In the genomic region with DNA sequence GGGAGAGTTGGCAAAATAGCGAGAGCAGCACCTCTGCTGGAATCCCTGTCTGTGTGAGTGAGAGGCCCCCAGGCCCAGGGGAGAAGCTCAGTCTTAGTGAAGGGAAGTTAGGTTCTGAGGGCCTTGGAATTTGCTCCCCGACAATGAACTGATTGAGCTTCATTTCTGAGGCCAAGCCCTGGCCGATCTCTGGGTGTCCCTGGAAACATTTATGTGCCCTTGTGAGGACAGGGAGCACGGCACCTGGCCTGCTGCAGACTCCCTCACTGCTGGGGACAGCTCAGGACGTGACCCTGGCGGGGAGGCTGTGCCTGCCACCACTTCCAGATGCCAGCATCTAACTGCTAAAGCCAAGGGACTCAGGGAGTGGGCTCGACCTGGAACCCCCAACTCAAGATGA, we compare ENCODE assay signal across 36 cellular contexts. TPM values are rescaled to one million over a fixed set of nuclear protein-coding genes. Genes with fewer than 3 reads are reported as not detected.
"Had no signal": no experiment of that assay in that cellular context is flagged by ENCODE, and none has a peak within 500 bp of the region (broad histone marks: within the 10 kb centered on the region; RNA-seq: fewer than 3 reads in every experiment).

No MANE protein-coding gene starts in this region.

- FAIRE-seq: astrocyte, TTC549 had no signal

- H3K4me3 ChIP-seq: adrenal gland, body of pancreas, breast epithelium had no signal

- H3K27me3 ChIP-seq: adrenal gland, body of pancreas, brain microvascular endothelial cell, breast epithelium had no signal

- H3K4me1 ChIP-seq: adrenal gland, body of pancreas, breast epithelium had no signal

- DNase-seq: activated CD4-positive, alpha-beta memory T cell treated with anti-CD3 and anti-CD28 coated beads, Interleukin-2, amount 10 ng/mL, durations not matched to agents 7 days and 5 days; activated CD4-positive, alpha-beta T cell treated with anti-CD3 and anti-CD28 coated beads for 1 hour; activated CD4-positive, alpha-beta T cell treated with anti-CD3 and anti-CD28 coated beads for 36 hours; activated CD4-positive, alpha-beta T cell treated with anti-CD3 and anti-CD28 coated beads for 48 hours; activated CD4-positive, alpha-beta T cell treated with anti-CD3 and anti-CD28 coated beads, Interleukin-2, amount 10 ng/mL, durations not matched to agents 7 days and 5 days; activated CD4-positive, alpha-beta T cell treated with anti-CD3 and anti-CD28 coated beads, Interleukin-2, amount 50 U/mL, for 48 hours; activated CD4-positive, CD25-positive, alpha-beta regulatory T cell; activated CD8-positive, alpha-beta memory T cell treated with anti-CD3 and anti-CD28 coated beads for 24 hours; activated CD8-positive, alpha-beta memory T cell treated with anti-CD3 and anti-CD28 coated beads, Interleukin-2, amount 10 ng/mL, durations not matched to agents 7 days and 5 days; activated CD8-positive, alpha-beta memory T cell treated with anti-CD3 and anti-CD28 coated beads, Interleukin-2, amount 50 U/mL, for 48 hours; activated CD8-positive, alpha-beta T cell treated with anti-CD3 and anti-CD28 coated beads, Interleukin-2, amount 10 ng/mL, durations not matched to agents 7 days and 5 days; activated effector memory CD4-positive, alpha-beta T cell treated with Interleukin-2 at 50 U/mL for 16 hours; activated gamma-delta T cell; activated naive CD4-positive, alpha-beta T cell; activated naive CD4-positive, alpha-beta T cell treated with anti-CD3 and anti-CD28 coated beads for 36 hours; activated naive CD4-positive, alpha-beta T cell treated with anti-CD3 and anti-CD28 coated beads, Interleukin-2, amount 50 U/mL, for 16 hours; activated naive CD8-positive, alpha-beta T cell treated with anti-CD3 and anti-CD28 coated beads for 36 hours; activated T-cell treated with anti-CD3 and anti-CD28 coated beads, Interleukin-2, amount 50 U/mL, for 24 hours; activated T-cell treated with anti-CD3 and anti-CD28 coated beads, Interleukin-2, amount 50 U/mL, for 48 hours; adrenal gland; amniotic stem cell; aorta; body of pancreas; brain microvascular endothelial cell; central memory CD4-positive, alpha-beta T cell; SW 1271; T-helper 2 cell; T-helper 9 cell had no signal

- H3K36me3 ChIP-seq: adrenal gland, brain microvascular endothelial cell, breast epithelium had no signal

- H3K36me3 Mint-ChIP-seq: activated naive CD4-positive, alpha-beta T cell treated with anti-CD3 and anti-CD28 coated beads, Interleukin-2, amount 50 U/mL, for 72 hours; activated naive CD8-positive, alpha-beta T cell treated with anti-CD3 and anti-CD28 coated beads for 36 hours had no signal

- H3K27ac ChIP-seq: adrenal gland, body of pancreas, brain microvascular endothelial cell, breast epithelium, VCaP had no signal

- H3K27ac Mint-ChIP-seq: activated CD4-positive, alpha-beta memory T cell treated with anti-CD3 and anti-CD28 coated beads, Interleukin-2, amount 10 ng/mL, durations not matched to agents 7 days and 5 days; activated CD4-positive, alpha-beta T cell treated with anti-CD3 and anti-CD28 coated beads for 36 hours; activated CD4-positive, alpha-beta T cell treated with anti-CD3 and anti-CD28 coated beads, Interleukin-2, amount 10 ng/mL, durations not matched to agents 7 days and 5 days; activated CD8-positive, alpha-beta T cell treated with anti-CD3 and anti-CD28 coated beads, Interleukin-2, amount 10 ng/mL, durations not matched to agents 7 days and 5 days; activated naive CD4-positive, alpha-beta T cell treated with anti-CD3 and anti-CD28 coated beads for 36 hours; activated naive CD4-positive, alpha-beta T cell treated with anti-CD3 and anti-CD28 coated beads, Interleukin-2, amount 50 U/mL, for 72 hours; activated naive CD8-positive, alpha-beta T cell treated with anti-CD3 and anti-CD28 coated beads for 36 hours; activated T-helper 2 cell treated with anti-CD3 and anti-CD28 coated beads, Interferon-gamma antibody, Interleukin-2, Interleukin-4, amounts not matched to agents 10 μg/mL and 5 μg/mL and 100 μg/mL, durations not matched to agents 14 hours and 24 hours and 36 hours; T-helper 2 cell treated with Interferon-gamma antibody and Interleukin-4, amounts not matched to agents 5 μg/mL and 100 μg/mL, for 36 hours had no signal

- H3K4me3 Mint-ChIP-seq: activated CD4-positive, alpha-beta memory T cell treated with anti-CD3 and anti-CD28 coated beads, Interleukin-2, amount 10 ng/mL, durations not matched to agents 7 days and 5 days; activated CD4-positive, alpha-beta T cell treated with anti-CD3 and anti-CD28 coated beads for 36 hours; activated CD4-positive, alpha-beta T cell treated with anti-CD3 and anti-CD28 coated beads, Interleukin-2, amount 10 ng/mL, durations not matched to agents 7 days and 5 days; activated CD8-positive, alpha-beta memory T cell treated with anti-CD3 and anti-CD28 coated beads, Interleukin-2, amount 10 ng/mL, durations not matched to agents 7 days and 5 days; activated CD8-positive, alpha-beta T cell treated with anti-CD3 and anti-CD28 coated beads, Interleukin-2, amount 10 ng/mL, durations not matched to agents 7 days and 5 days; activated naive CD4-positive, alpha-beta T cell treated with anti-CD3 and anti-CD28 coated beads for 36 hours; activated naive CD8-positive, alpha-beta T cell treated with anti-CD3 and anti-CD28 coated beads for 36 hours; activated T-cell treated with anti-CD3 and anti-CD28 coated beads, Interleukin-2, amount 50 U/mL, for 24 hours; T-helper 2 cell treated with Interferon-gamma antibody and Interleukin-4, amounts not matched to agents 5 μg/mL and 100 μg/mL, for 36 hours had no signal

- H3K9me3 Mint-ChIP-seq: activated CD4-positive, alpha-beta memory T cell treated with anti-CD3 and anti-CD28 coated beads, Interleukin-2, amount 10 ng/mL, durations not matched to agents 7 days and 5 days; activated CD4-positive, alpha-beta T cell treated with anti-CD3 and anti-CD28 coated beads, Interleukin-2, amount 10 ng/mL, durations not matched to agents 7 days and 5 days; activated naive CD4-positive, alpha-beta T cell treated with anti-CD3 and anti-CD28 coated beads for 36 hours; activated naive CD4-positive, alpha-beta T cell treated with anti-CD3 and anti-CD28 coated beads, Interleukin-2, amount 50 U/mL, for 72 hours; activated naive CD8-positive, alpha-beta T cell treated with anti-CD3 and anti-CD28 coated beads for 36 hours; activated T-cell treated with anti-CD3 and anti-CD28 coated beads, Interleukin-2, amount 50 U/mL, for 24 hours; activated T-helper 2 cell treated with anti-CD3 and anti-CD28 coated beads, Interferon-gamma antibody, Interleukin-2, Interleukin-4, amounts not matched to agents 10 μg/mL and 5 μg/mL and 100 μg/mL, durations not matched to agents 14 hours and 24 hours and 36 hours; T-helper 2 cell treated with Interferon-gamma antibody and Interleukin-4, amounts not matched to agents 5 μg/mL and 100 μg/mL, for 36 hours had no signal

- H3K9me3 ChIP-seq: adrenal gland, body of pancreas, breast epithelium had no signal

- ATAC-seq: activated CD4-positive, alpha-beta T cell treated with anti-CD3 and anti-CD28 coated beads for 36 hours; activated CD4-positive, CD25-positive, alpha-beta regulatory T cell treated with anti-CD3 and anti-CD28 coated beads, Interleukin-2, amount 50 U/mL, for 24 hours; activated CD8-positive, alpha-beta T cell treated with anti-CD3 and anti-CD28 coated beads, Interleukin-2, amount 10 ng/mL, durations not matched to agents 7 days and 5 days; activated naive CD4-positive, alpha-beta T cell treated with anti-CD3 and anti-CD28 coated beads, Interleukin-2, amount 50 U/mL, for 72 hours; body of pancreas had no signal

- H3K27me3 Mint-ChIP-seq: activated CD4-positive, alpha-beta T cell treated with anti-CD3 and anti-CD28 coated beads for 36 hours; activated CD4-positive, alpha-beta T cell treated with anti-CD3 and anti-CD28 coated beads, Interleukin-2, amount 10 ng/mL, durations not matched to agents 7 days and 5 days; activated CD8-positive, alpha-beta memory T cell treated with anti-CD3 and anti-CD28 coated beads, Interleukin-2, amount 10 ng/mL, durations not matched to agents 7 days and 5 days; activated naive CD8-positive, alpha-beta T cell treated with anti-CD3 and anti-CD28 coated beads for 36 hours had no signal

RNA-seq across cellular contexts. Expression of gene ARHGAP8, which starts 52.0 kb away (rescaled TPM):
- polyA plus RNA-seq: aorta had no signal
